ENCODE assay signal across 27 cellular contexts in genomic region chr1:30395631-30396030, GRCh38.
"Had no signal": no experiment of that assay in that cellular context is flagged by ENCODE, and none has a peak within 500 bp of the region (broad histone marks: within the 10 kb centered on the region; RNA-seq: fewer than 3 reads in every experiment).

No MANE protein-coding gene starts in this region.

- H3K4me1 ChIP-seq: colonic mucosa, esophagus muscularis mucosa, esophagus squamous epithelium, foreskin keratinocyte, gastrocnemius medialis, gastroesophageal sphincter, heart left ventricle, heart right ventricle had no signal

- H3K4me3 ChIP-seq: colonic mucosa, coronary artery, dorsolateral prefrontal cortex, esophagus muscularis mucosa, esophagus squamous epithelium, gastrocnemius medialis, gastroesophageal sphincter, heart left ventricle, heart right ventricle, hepatocyte had no signal

- H3K36me3 ChIP-seq: colonic mucosa, esophagus muscularis mucosa, esophagus squamous epithelium, gastrocnemius medialis, gastroesophageal sphincter, heart left ventricle, heart right ventricle had no signal

- H3K27me3 ChIP-seq: colonic mucosa, esophagus squamous epithelium, hepatocyte had no signal

- DNase-seq: colonic mucosa; dermis blood vessel endothelial cell; dorsolateral prefrontal cortex; effector CD4-positive, alpha-beta T cell; effector CD8-positive, alpha-beta T cell; effector memory CD4-positive, alpha-beta T cell; effector memory CD8-positive, alpha-beta T cell; endodermal cell; erythroblast; esophagus squamous epithelium; foreskin fibroblast; foreskin keratinocyte; gastrocnemius medialis; glutamatergic neuron; head of caudate nucleus; heart left ventricle; heart right ventricle had no signal

- H3K27ac ChIP-seq: colonic mucosa, coronary artery, dorsolateral prefrontal cortex, epithelial cell of prostate, esophagus muscularis mucosa, esophagus squamous epithelium, foreskin keratinocyte, gastrocnemius medialis, gastroesophageal sphincter, heart left ventricle, heart right ventricle, hepatocyte had no signal

- ATAC-seq: effector memory CD8-positive, alpha-beta T cell; esophagus mucosa; foreskin keratinocyte; gastrocnemius medialis; gastroesophageal sphincter; heart left ventricle; heart right ventricle had no signal

- H3K9me3 ChIP-seq: colonic mucosa, esophagus muscularis mucosa, esophagus squamous epithelium, gastrocnemius medialis, gastroesophageal sphincter, heart left ventricle had no signal

- FAIRE-seq: colon, endometrium, endothelial cell of umbilical vein, frontal cortex had no signal
